ENCODE assay signal across 16 cellular contexts in genomic region chr12:132493482-132494178, GRCh38. TPM values are rescaled to one million over a fixed set of nuclear protein-coding genes. Genes with fewer than 3 reads are reported as not detected.
DNase-seq lines count a peak whose midpoint lies in the region; ATAC-seq, FAIRE-seq and TF ChIP-seq lines count a peak whose summit lies in the region.
"Had no signal": no experiment of that assay in that cellular context is flagged by ENCODE, and none has a peak within 500 bp of the region (broad histone marks: within the 10 kb centered on the region; RNA-seq: fewer than 3 reads in every experiment).

No MANE protein-coding gene starts in this region.

- peak overlapping the region; percentile 60 for H3K27ac ChIP-seq in left ventricle myocardium inferior (replicated peaks)
- peak overlapping the region; percentile 66 for H3K27ac ChIP-seq in GM12878 (ENCODE audit: control insufficient read depth, insufficient read depth)

- H4K20me1 ChIP-seq in GM12878 (ENCODE audit: control insufficient read depth, insufficient read depth): no peaks in the 10 kb centered on the region; the same call in 1 of the 2 replicates

- RAD21 ChIA-PET in GM12878 (lab: Charles Lee; ENCODE audit: unreplicated experiment): no interaction called here

- H2AFZ ChIP-seq in GM12878 (ENCODE audit: control insufficient read depth, low read depth, low read length): no peak overlapping the region

- no peaks in the 10 kb centered on the region for H3K9me3 ChIP-seq in left ventricle myocardium inferior (replicated peaks)
- H3K9me3 ChIP-seq in GM12878 (replicated peaks; ENCODE audit: control insufficient read depth, insufficient read depth, low read length): no peaks in the 10 kb centered on the region
- no peaks in the 10 kb centered on the region for H3K9me3 ChIP-seq in mucosa of stomach (ENCODE audit: control insufficient read depth, low read length)
- H3K9me3 ChIP-seq: BE2C had no signal

- DNase-seq in left ventricle myocardium inferior (no peak), left ventricle myocardium superior (no peak), GM12878 (ENCODE audit: low read depth, low spot score) (no peak), putamen (ENCODE audit: low spot score) (no peak), NCI-H226 (no peak), nucleus accumbens (lab: John Stamatoyannopoulos, UW) (no peak), COLO829 (ENCODE audit: low spot score) (no peak)
- DNase-seq: activated CD4-positive, CD25-positive, alpha-beta regulatory T cell; activated effector memory CD4-positive, alpha-beta T cell treated with Interleukin-2 at 50 U/mL for 16 hours; BE2C; cerebellar nuclear complex; NCI-H1417 treated with DMSO at 0.1 percent for 48 hours; NCI-H748 treated with DMSO at 0.1 percent for 48 hours; SHP77 treated with DMSO at 0.1 percent for 48 hours; stimulated activated CD4-positive, alpha-beta T cell treated with anti-CD3 and anti-CD28 coated beads, Interleukin-12 subunit alpha, Interleukin-12 subunit beta, amount 100 ng/mL, for 4 hours had no signal

- H3K27me3 ChIP-seq in left ventricle myocardium inferior (ENCODE audit: low read depth) (no peaks in the 10 kb centered on the region), GM12878 (replicated peaks in 1 of 2; ENCODE audit: control insufficient read depth in 2 of 2, insufficient read depth in 2 of 2, low read length in 1 of 2) (no peaks in the 10 kb centered on the region), mucosa of stomach (ENCODE audit: control insufficient read depth, insufficient read depth, low read length) (no peaks in the 10 kb centered on the region)

- in situ Hi-C loops in GM12878 (cut with MboI): no loop called here

- no TSS peak for BruUV-seq in GM12878 (replicated peaks; lab: Mats Ljungman, UMichigan)

- ATAC-seq in left ventricle myocardium superior (no peak), GM12878 (peak; percentile 3)

- TF ChIP-seq EP300 in GM12878 (IDR thresholded peaks at IDR 0.05; ENCODE audit: borderline replicate concordance in 1 of 2, control insufficient read depth in 1 of 2, low read depth in 2 of 2, low read length in 2 of 2): no peak

- peak overlapping the region; percentile 93 for H3K4me2 ChIP-seq in GM12878 (ENCODE audit: control insufficient read depth, insufficient read depth)

- H3K4me1 ChIP-seq in left ventricle myocardium inferior (peaks cover 90% of the 10 kb centered on the region), GM12878 (ENCODE audit: control insufficient read depth, insufficient read depth, low read length) (peaks cover 32% of the 10 kb centered on the region), mucosa of stomach (ENCODE audit: control insufficient read depth, insufficient read depth, low read length) (peaks cover 59% of the 10 kb centered on the region)

- H3K9ac ChIP-seq in GM12878 (ENCODE audit: control insufficient read depth, insufficient read depth, low read length) (peak overlapping the region; percentile 44; the same call in 1 of the 2 replicates), mucosa of stomach (ENCODE audit: low read length) (peak overlapping the region; percentile 55)

- POLR2A ChIA-PET in GM12878 (lab: Charles Lee): no interaction called here

- SMC1A ChIA-PET in GM12878 (lab: Charles Lee; ENCODE audit: uncharacterized antibody, unreplicated experiment): interaction anchor here (1.3 to 1.5 kb wide), 2 partner anchors 46 to 78 kb away, joined by 3 to 6 read pairs; no protein-coding TSS in a partner anchor

- no peak for TF ChIP-seq RAD21 in GM12878 (IDR thresholded peaks at IDR 0.05; ENCODE audit: insufficient read depth, low read depth, low read length)

- peaks cover 62% of the 10 kb centered on the region for H3K79me2 ChIP-seq in GM12878 (ENCODE audit: control insufficient read depth, insufficient read depth, low read length)

- FAIRE-seq in GM12878 (lab: Jason Lieb, UNC): no peak

- CTCF ChIA-PET in GM12878 (lab: Yijun Ruan, JAX): interaction anchor here (1.3 kb wide), 1 partner anchor 30 kb away, joined by 5 read pairs; no protein-coding TSS in a partner anchor

- 0 out of 2 replicates have a peak, but pooled peaks have one; percentile 7 for TF ChIP-seq POLR2A in GM12878 (IDR thresholded peaks at IDR 0.05; ENCODE audit: low read depth, low read length)

- WGBS in GM12878 (ENCODE audit: insufficient coverage, insufficient replicate concordance, low lambda C conversion rate, missing lambda C conversion rate): 91% methylated on average over 14 of the region's 18 CpGs

- intact Hi-C loops in left ventricle myocardium inferior (cut with micrococcal nuclease): no loop called here
- intact Hi-C loops in left ventricle myocardium superior (cut with micrococcal nuclease): no loop called here
- intact Hi-C loops in GM12878 (cut with micrococcal nuclease; ENCODE audit: unreplicated experiment): no loop called here

- no peak for TF ChIP-seq CTCF in left ventricle myocardium inferior (IDR thresholded peaks at IDR 0.05; ENCODE audit: borderline replicate concordance)
- no peak for TF ChIP-seq CTCF in GM12878 (IDR thresholded peaks at IDR 0.05 in 2 of 3, conservative IDR thresholded peaks at IDR 0.05 in 1 of 3; ENCODE audit: control insufficient read depth in 2 of 3, extremely low read depth in 1 of 3, insufficient read depth in 1 of 3, low read depth in 3 of 3, low read length in 3 of 3)

- no peak overlapping the region for H3K4me3 ChIP-seq in left ventricle myocardium inferior
- H3K4me3 ChIP-seq in GM12878: peak overlapping the region; percentile 75
- H3K4me3 ChIP-seq in mucosa of stomach (ENCODE audit: low read length): no peak overlapping the region

- H3K36me3 ChIP-seq in left ventricle myocardium inferior (no peaks in the 10 kb centered on the region), GM12878 (ENCODE audit: control insufficient read depth in 2 of 2, insufficient read depth in 2 of 2, low read length in 1 of 2) (no peaks in the 10 kb centered on the region; a peak in 1 of 4 replicates), mucosa of stomach (ENCODE audit: control insufficient read depth, insufficient read depth, low read length) (no peaks in the 10 kb centered on the region)
- H3K36me3 ChIP-seq: BE2C had no signal

TF ChIP-seq in GM12878, 131 proteins besides CTCF, POLR2A, EP300 and RAD21 (continues in another document):
- TF ChIP-seq NFYA (IDR thresholded peaks at IDR 0.05; ENCODE audit: borderline replicate concordance, low read depth, low read length): no peak
- no peak for TF ChIP-seq SMC3 (IDR thresholded peaks at IDR 0.05; ENCODE audit: borderline replicate concordance, low read length)
- no peak for TF ChIP-seq FOXK2 (IDR thresholded peaks at IDR 0.05)
- TF ChIP-seq SREBF1 (IDR thresholded peaks at IDR 0.05; ENCODE audit: low read length): no peak
- no peak for TF ChIP-seq GABPA (IDR thresholded peaks at IDR 0.05; ENCODE audit: low read depth)
- TF ChIP-seq ATF2 (IDR thresholded peaks at IDR 0.05; ENCODE audit: low read length): no peak
- no peak for TF ChIP-seq USF2 (IDR thresholded peaks at IDR 0.05; ENCODE audit: borderline replicate concordance, low read depth, low read length)

RNA-seq across cellular contexts. Expression of gene FBRSL1, which starts 3.7 kb away (rescaled TPM):
- total RNA-seq in left ventricle myocardium inferior: 66.0 TPM
- total RNA-seq in left ventricle myocardium superior: 68.0 TPM
- total RNA-seq in GM12878 (2013; cell fraction: nucleolus; rRNA removed): 30.6 and 38.6 TPM in 2 replicates
- 4.5 and 6.3 TPM in 2 replicates for total RNA-seq in GM12878 (2014; rRNA removed)
- total RNA-seq in GM12878 (2014; rRNA removed; fragmentation: Illumina TruSeq; extraction: Trizol): 2.0 and 6.7 TPM in 2 replicates
- total RNA-seq in GM12878 (2021): 53.4 and 55.1 TPM in 2 replicates
- 34.4 TPM for polyA plus RNA-seq in GM12878 (2011; ENCODE audit: low read depth)
- 0.40 and 0.81 TPM in 2 replicates for polyA plus RNA-seq in GM12878 (2011; rRNA removed)
- 2.6 and 7.9 TPM in 2 replicates for polyA plus RNA-seq in GM12878 (2011; cell fraction: cytosol; rRNA removed)
- polyA plus RNA-seq in GM12878 (2011; cell fraction: nucleus; rRNA removed): 17.0 and 38.4 TPM in 2 replicates
- polyA plus RNA-seq in GM12878 (2012): 21.0 and 21.8 TPM in 2 replicates
- polyA plus RNA-seq in GM12878 (2014; fragmentation: Illumina TruSeq; extraction: Trizol): 1.1 and 12.3 TPM in 2 replicates
- under 1 TPM; 0.19 to 0.58 TPM for polyA plus RNA-seq in GM12878 (2014; fragmentation: Nextera tagmentation; extraction: Ambion mirVana)
- 19.9 and 29.3 TPM in 2 replicates for polyA plus RNA-seq in GM12878 (2014; rRNA removed)
- polyA plus RNA-seq in GM12878 (2016; fragmentation: Nextera tagmentation; extraction: Ambion mirVana): 1 to 10 TPM; 1.4 to 1.9 TPM
- polyA minus RNA-seq in GM12878 (2011; rRNA and poly(A)+ RNA removed): 0.59 and 2.1 TPM in 2 replicates
- 7.5 and 13.1 TPM in 2 replicates for polyA minus RNA-seq in GM12878 (2011; cell fraction: cytosol; rRNA and poly(A)+ RNA removed)
- polyA minus RNA-seq in GM12878 (2011; cell fraction: nucleus; rRNA and poly(A)+ RNA removed): 2.8 and 6.9 TPM in 2 replicates
